9 cellular contexts compared by ENCODE assay signal in the genomic region with DNA sequence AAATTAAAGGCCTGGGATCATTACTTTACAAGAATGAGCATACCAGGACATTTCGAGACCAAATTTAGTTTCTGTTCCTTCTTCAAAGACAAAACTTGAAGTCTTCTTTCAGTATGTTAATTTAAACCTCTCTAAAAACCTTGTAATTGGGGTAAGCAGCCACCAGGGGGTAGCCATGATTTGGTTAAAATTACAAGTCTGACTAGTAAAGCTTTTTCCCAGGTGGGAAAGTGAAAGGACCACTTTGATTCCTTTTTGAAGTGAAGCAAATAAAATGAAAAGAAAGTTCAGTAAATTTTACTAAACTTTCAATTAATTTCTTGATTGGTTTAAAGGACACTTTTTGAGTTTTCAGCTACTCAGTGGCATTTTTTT.
DNase-seq lines count a peak whose midpoint lies in the region; ATAC-seq and FAIRE-seq lines count a peak whose summit lies in the region.
"Had no signal": no experiment of that assay in that cellular context is flagged by ENCODE, and none has a peak within 500 bp of the region (broad histone marks: within the 10 kb centered on the region; RNA-seq: fewer than 3 reads in every experiment).

No MANE protein-coding gene starts in this region.

- ATAC-seq in GM18498 (IDR thresholded peaks at IDR 0.05; ENCODE audit: unreplicated experiment) (peak; percentile 90), HG02759 (IDR thresholded peaks at IDR 0.05; ENCODE audit: unreplicated experiment) (peak; percentile 86), GM21619 (IDR thresholded peaks at IDR 0.05; ENCODE audit: unreplicated experiment) (no peak)

- FAIRE-seq in A204.1 (lab: Jason Lieb, UNC), result peak; percentile 14
- FAIRE-seq: astrocyte had no signal

- DNase-seq in NCI-H69 (lab: John Stamatoyannopoulos, UW), result peak; percentile 8
- peak; percentile 2 for DNase-seq in germinal center (ENCODE audit: low spot score)
- DNase-seq in HK-2 (ENCODE audit: unreplicated experiment), result no peak
- no peak for DNase-seq in NCI-H2196 (lab: John Stamatoyannopoulos, UW; ENCODE audit: unreplicated experiment)

Comparison
In these comparisons a context has a peak if more than half of its experiments do, and no peak if none do; other contexts are left out.
1. DNase-seq: peak in NCI-H69 (single experiment) and germinal center (single experiment); none in HK-2 (single experiment) and NCI-H2196 (single experiment).